ENCODE assay signal across 1 cellular context in genomic region chr12:122026706-122027328, GRCh38.
TF ChIP-seq lines count a peak whose summit lies in the region.

No MANE protein-coding gene starts in this region.

TF ChIP-seq in H1, 55 proteins besides CTCF, POLR2A, EP300 and RAD21:
- TF ChIP-seq ASH2L (IDR thresholded peaks at IDR 0.05; ENCODE audit: low read length) (no peak), NRF1 (IDR thresholded peaks at IDR 0.05; ENCODE audit: low read depth, low read length) (no peak), BRCA1 (IDR thresholded peaks at IDR 0.05; ENCODE audit: low read depth, low read length) (no peak), RXRA (IDR thresholded peaks at IDR 0.05; ENCODE audit: insufficient read depth, low read depth, low read length) (no peak), CHD1 (IDR thresholded peaks at IDR 0.05; ENCODE audit: low read depth, low read length) (no peak), CEBPB (IDR thresholded peaks at IDR 0.05; ENCODE audit: low read depth, low read length) (no peak), FOSL1 (IDR thresholded peaks at IDR 0.05; ENCODE audit: insufficient read depth, low read depth, low read length) (no peak), RBBP5 (IDR thresholded peaks at IDR 0.05; ENCODE audit: borderline replicate concordance, low read depth, low read length) (no peak)
- TF ChIP-seq, protein P1, sequence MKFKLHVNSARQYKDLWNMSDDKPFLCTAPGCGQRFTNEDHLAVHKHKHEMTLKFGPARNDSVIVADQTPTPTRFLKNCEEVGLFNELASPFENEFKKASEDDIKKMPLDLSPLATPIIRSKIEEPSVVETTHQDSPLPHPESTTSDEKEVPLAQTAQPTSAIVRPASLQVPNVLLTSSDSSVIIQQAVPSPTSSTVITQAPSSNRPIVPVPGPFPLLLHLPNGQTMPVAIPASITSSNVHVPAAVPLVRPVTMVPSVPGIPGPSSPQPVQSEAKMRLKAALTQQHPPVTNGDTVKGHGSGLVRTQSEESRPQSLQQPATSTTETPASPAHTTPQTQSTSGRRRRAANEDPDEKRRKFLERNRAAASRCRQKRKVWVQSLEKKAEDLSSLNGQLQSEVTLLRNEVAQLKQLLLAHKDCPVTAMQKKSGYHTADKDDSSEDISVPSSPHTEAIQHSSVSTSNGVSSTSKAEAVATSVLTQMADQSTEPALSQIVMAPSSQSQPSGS (IDR thresholded peaks at IDR 0.05; ENCODE audit: low read length): no peak
